25 cellular contexts compared by ENCODE assay signal in the genomic region with DNA sequence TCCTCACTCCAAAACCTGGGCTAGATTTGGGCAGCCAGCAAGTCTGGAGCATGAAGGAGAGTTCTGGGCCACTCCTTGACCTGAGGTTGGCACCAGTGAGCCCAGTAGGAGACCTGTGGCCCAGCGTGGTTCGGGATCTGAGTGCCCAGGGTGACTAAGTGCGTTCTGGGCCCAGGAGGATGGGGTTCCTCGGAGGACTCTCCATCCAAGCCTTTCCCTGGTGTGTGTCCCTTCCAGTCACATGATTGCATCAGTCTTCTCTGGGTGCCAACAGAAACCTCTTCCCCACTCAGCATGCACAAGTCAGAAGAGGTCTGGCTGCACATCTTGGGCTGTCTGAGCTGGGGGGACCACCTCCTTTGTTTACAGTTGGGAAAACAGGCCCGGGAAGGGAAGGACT. TPM values are rescaled to one million over a fixed set of nuclear protein-coding genes. Genes with fewer than 3 reads are reported as not detected.
A peak's percentile ranks its signal among the peaks of the same experiment; 100 is the strongest.
DNase-seq lines count a peak whose midpoint lies in the region; ATAC-seq and TF ChIP-seq lines count a peak whose summit lies in the region.
"Had no signal": no experiment of that assay in that cellular context is flagged by ENCODE, and none has a peak within 500 bp of the region (broad histone marks: within the 10 kb centered on the region; RNA-seq: fewer than 3 reads in every experiment).

No MANE protein-coding gene starts in this region.

- H3K4me1 ChIP-seq in esophagus muscularis mucosa (peaks cover 42 to 62% (median 52%) of the 10 kb centered on the region in 4 donors), mesenchymal stem cell (ENCODE audit: control insufficient read depth, insufficient read depth, low read depth, low read length) (peaks cover 12% of the 10 kb centered on the region)

- H3K27ac ChIP-seq in RWPE1 (peak overlapping the region; percentile 94), esophagus muscularis mucosa (replicated peaks in 1 of 4) (peak overlapping the region; percentile 5 to 90 (median 60)), temporal lobe (ENCODE audit: low read depth, low read length) (peak overlapping the region; percentile 8), mesenchymal stem cell (ENCODE audit: low read length, poor library complexity, severe bottlenecking) (no peak overlapping the region)
- H3K27ac ChIP-seq: brain microvascular endothelial cell, C4-2B, vagina had no signal

- POLR2A ChIA-PET in RWPE1 (lab: Yijun Ruan, JAX; ENCODE audit: low non-redundant PET), result no interaction called here

- no peak overlapping the region for H3K4ac ChIP-seq in mesenchymal stem cell (ENCODE audit: low read depth in 1 of 2, low read length in 2 of 2)

- CTCF ChIA-PET in RWPE1 (lab: Yijun Ruan, JAX), result interaction anchor here (0.7 kb wide), 1 partner anchor 8 kb away, joined by 3 read pairs; no protein-coding TSS in a partner anchor

- no peak overlapping the region for H2BK120ac ChIP-seq in mesenchymal stem cell (ENCODE audit: low read depth, low read length)

- no peak overlapping the region for H2BK12ac ChIP-seq in mesenchymal stem cell (ENCODE audit: low read length in 2 of 2)

- H3K36me3 ChIP-seq in esophagus muscularis mucosa, result peaks cover 47 to 79% (median 75%) of the 10 kb centered on the region in 4 donors
- peaks cover 67 to 78% of the 10 kb centered on the region in 2 experiments for H3K36me3 ChIP-seq in mesenchymal stem cell (ENCODE audit: control insufficient read depth in 1 of 2, insufficient read depth in 2 of 2, low read depth in 1 of 2, low read length in 2 of 2)

- no peak overlapping the region for H2BK15ac ChIP-seq in mesenchymal stem cell (ENCODE audit: low read depth, poor library complexity, severe bottlenecking)

- no peaks in the 10 kb centered on the region for H3K9me3 ChIP-seq in esophagus muscularis mucosa
- H3K9me3 ChIP-seq in mesenchymal stem cell (ENCODE audit: control insufficient read depth, low read length), result no peaks in the 10 kb centered on the region
- H3K9me3 ChIP-seq: mucosa of descending colon, right atrium auricular region, SK-N-SH, vagina had no signal

- no peak overlapping the region for H2AFZ ChIP-seq in mesenchymal stem cell (ENCODE audit: low read depth, low read length)
- H2AFZ ChIP-seq: GM23338 had no signal

- H3K4me3 ChIP-seq in esophagus muscularis mucosa (no peak overlapping the region), mesenchymal stem cell (ENCODE audit: insufficient read depth in 1 of 2, low read depth in 1 of 2, low read length in 2 of 2) (no peak overlapping the region)
- H3K4me3 ChIP-seq: GM23338, mucosa of descending colon, right atrium auricular region, vagina had no signal

- no peaks in the 10 kb centered on the region for H3K9me3 Mint-ChIP-seq in activated naive CD4-positive, alpha-beta T cell treated with anti-CD3 and anti-CD28 coated beads, Interleukin-2, amount 50 U/mL, for 72 hours
- H3K9me3 Mint-ChIP-seq: GM23338 had no signal

- H2AK5ac ChIP-seq in mesenchymal stem cell (ENCODE audit: low read length, severe bottlenecking), result no peak overlapping the region

- TF ChIP-seq CTCF in RWPE1 (conservative IDR thresholded peaks at IDR 0.05; ENCODE audit: low read depth) (no peak), esophagus muscularis mucosa (IDR thresholded peaks at IDR 0.05) (no peak)

- H4K91ac ChIP-seq in mesenchymal stem cell (ENCODE audit: low read length), result no peak overlapping the region

- 88% methylated on average over 5 of the region's 5 CpGs for WGBS in esophagus muscularis mucosa
- WGBS in mesenchymal stem cell, result 86% methylated on average over 5 of the region's 5 CpGs

- H4K8ac ChIP-seq in mesenchymal stem cell (ENCODE audit: low read length), result no peak overlapping the region

- no peak for TF ChIP-seq EP300 in esophagus muscularis mucosa (IDR thresholded peaks at IDR 0.05)

- no peak for DNase-seq in activated naive CD4-positive, alpha-beta T cell treated with anti-CD3 and anti-CD28 coated beads, Interleukin-2, amount 50 U/mL, for 72 hours (ENCODE audit: low spot score in 2 of 2)
- no peak for DNase-seq in activated naive CD4-positive, alpha-beta T cell treated with Interleukin-2 at 50 U/mL for 16 hours
- no peak for DNase-seq in RWPE1 (ENCODE audit: low spot score)
- no peak for DNase-seq in esophagus muscularis mucosa (ENCODE audit: extremely low spot score)
- no peak for DNase-seq in mesenchymal stem cell
- no peak for DNase-seq in RKO (ENCODE audit: low spot score)
- DNase-seq in COLO668 (lab: John Stamatoyannopoulos, UW; ENCODE audit: unreplicated experiment), result no peak
- DNase-seq: ACHN; brain microvascular endothelial cell; cortex of kidney; GF-D8; left ventricle myocardium superior; mucosa of descending colon; NCI-H1105; NCI-H2081 treated with DMSO at 0.1 percent for 48 hours; NCI-H446 treated with DMSO at 0.1 percent for 48 hours; nucleus accumbens; SK-N-SH; stimulated activated CD4-positive, alpha-beta T cell treated with anti-CD3 and anti-CD28 coated beads, Interleukin-12 subunit alpha, Interleukin-12 subunit beta, amount 100 ng/mL, for 4 hours had no signal

- no peak for TF ChIP-seq POLR2A in esophagus muscularis mucosa (IDR thresholded peaks at IDR 0.05; ENCODE audit: low read depth)

- no peaks in the 10 kb centered on the region for H3K27me3 ChIP-seq in esophagus muscularis mucosa
- H3K27me3 ChIP-seq in mesenchymal stem cell (ENCODE audit: control insufficient read depth in 1 of 2, insufficient read depth in 1 of 2, low read length in 2 of 2), result no peaks in the 10 kb centered on the region
- H3K27me3 ChIP-seq: brain microvascular endothelial cell, right atrium auricular region, vagina had no signal

- H3K27ac Mint-ChIP-seq in activated naive CD4-positive, alpha-beta T cell treated with anti-CD3 and anti-CD28 coated beads, Interleukin-2, amount 50 U/mL, for 72 hours, result peak overlapping the region; percentile 13 to 24
- H3K27ac Mint-ChIP-seq: GM23338 had no signal

- H2BK5ac ChIP-seq in mesenchymal stem cell (ENCODE audit: low read depth, low read length, poor library complexity, severe bottlenecking), result no peak overlapping the region

- no peak overlapping the region for H3K23ac ChIP-seq in mesenchymal stem cell (ENCODE audit: low read length in 2 of 2)

- H3K4me2 ChIP-seq in mesenchymal stem cell (ENCODE audit: low read length, poor library complexity, severe bottlenecking), result no peak overlapping the region
- H3K4me2 ChIP-seq: GM23338, SK-N-SH had no signal

- intact Hi-C loops in esophagus muscularis mucosa (cut with DNase I), result no loop called here

- no peak overlapping the region for H3K18ac ChIP-seq in mesenchymal stem cell (ENCODE audit: low read depth in 1 of 2, low read length in 2 of 2)

- no peak overlapping the region for H3K9ac ChIP-seq in mesenchymal stem cell (ENCODE audit: low read length)
- H3K9ac ChIP-seq: SK-N-SH had no signal

- peaks cover 21% of the 10 kb centered on the region for H3K79me1 ChIP-seq in mesenchymal stem cell (replicated peaks; ENCODE audit: low read length, poor library complexity, severe bottlenecking)

- no peak for ATAC-seq in activated naive CD4-positive, alpha-beta T cell treated with anti-CD3 and anti-CD28 coated beads, Interleukin-2, amount 50 U/mL, for 72 hours
- ATAC-seq: GM23338, left ventricle myocardium superior, mucosa of descending colon, Panc1 had no signal

- H3K14ac ChIP-seq in mesenchymal stem cell (ENCODE audit: low read length in 2 of 2), result no peak overlapping the region

- H3K36me3 Mint-ChIP-seq in activated naive CD4-positive, alpha-beta T cell treated with anti-CD3 and anti-CD28 coated beads, Interleukin-2, amount 50 U/mL, for 72 hours, result peaks cover 7 to 20% of the 10 kb centered on the region in 2 donors

RNA-seq across cellular contexts. Expression of a gene that starts 14.9 kb away (rescaled TPM):
- total RNA-seq in activated naive CD4-positive, alpha-beta T cell treated with anti-CD3 and anti-CD28 coated beads, Interleukin-2, amount 50 U/mL, for 72 hours, result 10 to 100 TPM; 17.5 to 37.1 TPM
- total RNA-seq in esophagus muscularis mucosa (100 to 1,000 TPM; 131 to 208 (median 179) TPM), temporal lobe (36.4 TPM)
- 59.7 TPM for polyA plus RNA-seq in mesenchymal stem cell (2013, experiment 1 of 2)
- 60.6 TPM for polyA plus RNA-seq in mesenchymal stem cell (2013, experiment 2 of 2)

RNA-seq across cellular contexts. Expression of a gene that starts 15.1 kb away (rescaled TPM):
- 10 to 100 TPM; 10.0 to 23.2 TPM for total RNA-seq in activated naive CD4-positive, alpha-beta T cell treated with anti-CD3 and anti-CD28 coated beads, Interleukin-2, amount 50 U/mL, for 72 hours
- 10 to 100 TPM; 21.2 to 27.0 (median 24.3) TPM for total RNA-seq in esophagus muscularis mucosa
- total RNA-seq in temporal lobe, result 7.1 TPM
- polyA plus RNA-seq in mesenchymal stem cell (2013, experiment 1 of 2), result 8.1 TPM
- 8.2 TPM for polyA plus RNA-seq in mesenchymal stem cell (2013, experiment 2 of 2)

RNA-seq across cellular contexts. Expression of a gene that starts 38.6 kb away (rescaled TPM):
- 10 to 100 TPM; 24.5 to 51.4 TPM for total RNA-seq in activated naive CD4-positive, alpha-beta T cell treated with anti-CD3 and anti-CD28 coated beads, Interleukin-2, amount 50 U/mL, for 72 hours
- total RNA-seq in esophagus muscularis mucosa (10 to 100 TPM; 28.9 to 41.9 (median 37.8) TPM), temporal lobe (7.4 TPM)
- 16.7 TPM for polyA plus RNA-seq in mesenchymal stem cell (2013, experiment 1 of 2)
- polyA plus RNA-seq in mesenchymal stem cell (2013, experiment 2 of 2), result 16.5 TPM

RNA-seq across cellular contexts. Expression of a gene that starts 38.8 kb away (rescaled TPM):
- 10 to 100 TPM; 20.5 to 24.5 TPM for total RNA-seq in activated naive CD4-positive, alpha-beta T cell treated with anti-CD3 and anti-CD28 coated beads, Interleukin-2, amount 50 U/mL, for 72 hours
- 10 to 100 TPM in 2 of 4 donors, 1 to 10 TPM in 2; 8.0 to 12.0 (median 9.6) TPM for total RNA-seq in esophagus muscularis mucosa
- 12.0 TPM for total RNA-seq in temporal lobe
- polyA plus RNA-seq in mesenchymal stem cell (2013, experiment 1 of 2), result 14.3 TPM
- 14.7 TPM for polyA plus RNA-seq in mesenchymal stem cell (2013, experiment 2 of 2)
